24 cellular contexts compared by ENCODE assay signal in genomic region chr11:107439586-107440201, GRCh38. TPM values are rescaled to one million over a fixed set of nuclear protein-coding genes. Genes with fewer than 3 reads are reported as not detected.
DNase-seq lines count a peak whose midpoint lies in the region; FAIRE-seq and TF ChIP-seq lines count a peak whose summit lies in the region.
"Had no signal": no experiment of that assay in that cellular context is flagged by ENCODE, and none has a peak within 500 bp of the region (broad histone marks: within the 10 kb centered on the region; RNA-seq: fewer than 3 reads in every experiment).

No MANE protein-coding gene starts in this region.

- no peak overlapping the region for H3K56ac ChIP-seq in mesendoderm (ENCODE audit: low read length)

- no peak overlapping the region for H3K18ac ChIP-seq in mesendoderm (ENCODE audit: low read length)

- H4K8ac ChIP-seq in mesendoderm (ENCODE audit: low read depth, low read length), result no peak overlapping the region

- no peak overlapping the region for H2BK5ac ChIP-seq in mesendoderm (ENCODE audit: low read length)

- no peaks in the 10 kb centered on the region for H3K79me2 ChIP-seq in mesendoderm (ENCODE audit: control insufficient read depth, insufficient read depth, low read length)

- no peaks in the 10 kb centered on the region for H3K9me3 ChIP-seq in thyroid gland
- H3K9me3 ChIP-seq: SK-N-SH had no signal

- H3K4me1 Mint-ChIP-seq in activated T-cell treated with anti-CD3 and anti-CD28 coated beads, Interleukin-2, amount 50 U/mL, for 24 hours (ENCODE audit: low read depth), result peaks cover 11% of the 10 kb centered on the region

- H3K27me3 Mint-ChIP-seq in activated T-cell treated with anti-CD3 and anti-CD28 coated beads, Interleukin-2, amount 50 U/mL, for 24 hours, result no peaks in the 10 kb centered on the region

- no peaks in the 10 kb centered on the region for H3K9me3 Mint-ChIP-seq in activated T-cell treated with anti-CD3 and anti-CD28 coated beads, Interleukin-2, amount 50 U/mL, for 24 hours

- no peaks in the 10 kb centered on the region for H3K4me1 ChIP-seq in mesendoderm (ENCODE audit: control insufficient read depth, low read depth, low read length)
- no peaks in the 10 kb centered on the region for H3K4me1 ChIP-seq in thyroid gland

- no peak for TF ChIP-seq POLR2A in thyroid gland (IDR thresholded peaks at IDR 0.05)

- H2BK15ac ChIP-seq in mesendoderm (replicated peaks; ENCODE audit: low read depth), result no peak overlapping the region

- no peak for TF ChIP-seq CTCF in 22Rv1 (IDR thresholded peaks at IDR 0.05)
- TF ChIP-seq CTCF in bronchial epithelial cell (IDR thresholded peaks at IDR 0.05; ENCODE audit: insufficient read depth, low read length, severe bottlenecking), result no peak
- no peak for TF ChIP-seq CTCF in thyroid gland (IDR thresholded peaks at IDR 0.05)

- no peak overlapping the region for H3K9ac ChIP-seq in mesendoderm (ENCODE audit: low read length)
- H3K9ac ChIP-seq: GM23248, SK-N-SH had no signal

- no peaks in the 10 kb centered on the region for H3K27me3 ChIP-seq in bronchial epithelial cell (ENCODE audit: control insufficient read depth, insufficient read depth, low read length)
- no peaks in the 10 kb centered on the region for H3K27me3 ChIP-seq in mesendoderm (ENCODE audit: insufficient read depth, low read length, poor library complexity)
- H3K27me3 ChIP-seq in thyroid gland, result no peaks in the 10 kb centered on the region

- no peak overlapping the region for H3K4ac ChIP-seq in mesendoderm (ENCODE audit: low read depth, low read length)

- H3K27ac ChIP-seq in 22Rv1 (peak overlapping the region; percentile 14), mesendoderm (ENCODE audit: low read depth, low read length) (no peak overlapping the region), thyroid gland (no peak overlapping the region)
- H3K27ac ChIP-seq: GM23248, RWPE1 had no signal

- FAIRE-seq in bronchial epithelial cell (lab: Jason Lieb, UNC), result peak; percentile 58
- FAIRE-seq: GM18507 had no signal

- H3K4me2 ChIP-seq in mesendoderm (ENCODE audit: low read length), result no peak overlapping the region
- H3K4me2 ChIP-seq: SK-N-SH had no signal

- intact Hi-C loops in thyroid gland (cut with DNase I), result no loop called here

- H4K5ac ChIP-seq in mesendoderm (ENCODE audit: low read length), result no peak overlapping the region

- no peak overlapping the region for H2BK120ac ChIP-seq in mesendoderm (ENCODE audit: low read depth, low read length)

- DNase-seq in activated T-cell treated with anti-CD3 and anti-CD28 coated beads, Interleukin-2, amount 50 U/mL, for 24 hours, result no peak
- no peak for DNase-seq in activated T-cell treated with anti-CD3 and anti-CD28 coated beads, Interleukin-2, amount 50 U/mL, for 1 hour
- DNase-seq in bronchial epithelial cell (ENCODE audit: low read depth) (no peak), mesendoderm (peak; percentile 8), amniotic stem cell (lab: John Stamatoyannopoulos, UW) (no peak), Kasumi-1 (lab: John Stamatoyannopoulos, UW) (no peak), thyroid gland (no peak)
- DNase-seq: 8988T, DMS153, DND-41, GM23248, H7, IMR-90, KG1, NCI-H1048, NCI-H1417, NCI-H1694, NCI-H2081, NCI-H2227 treated with DMSO at 0.1 percent for 48 hours, NCI-H526 treated with DMSO at 0.1 percent for 48 hours, SK-N-SH had no signal

- no peak overlapping the region for H2AK5ac ChIP-seq in mesendoderm (ENCODE audit: low read length)

- peaks cover 1% of the 10 kb centered on the region for H3K36me3 ChIP-seq in bronchial epithelial cell (ENCODE audit: control insufficient read depth, insufficient read depth, low read length)
- H3K36me3 ChIP-seq in mesendoderm (ENCODE audit: control insufficient read depth, insufficient read depth, low read length), result no peaks in the 10 kb centered on the region
- H3K36me3 ChIP-seq in thyroid gland, result peaks cover 19 to 24% of the 10 kb centered on the region in 2 donors

- H3K23ac ChIP-seq in mesendoderm (ENCODE audit: low read length), result no peak overlapping the region

- no peak overlapping the region for H3K4me3 ChIP-seq in bronchial epithelial cell (ENCODE audit: low read depth, low read length)
- H3K4me3 ChIP-seq in mesendoderm (ENCODE audit: low read length), result no peak overlapping the region
- H3K4me3 ChIP-seq in thyroid gland (replicated peaks in 1 of 3), result no peak overlapping the region
- H3K4me3 ChIP-seq: GM23248 had no signal

- H3K4me3 Mint-ChIP-seq in activated T-cell treated with anti-CD3 and anti-CD28 coated beads, Interleukin-2, amount 50 U/mL, for 24 hours, result no peak overlapping the region

- H3K27ac Mint-ChIP-seq in activated T-cell treated with anti-CD3 and anti-CD28 coated beads, Interleukin-2, amount 50 U/mL, for 24 hours, result peak overlapping the region; percentile 44

- no CpG with 5 or more reads among the region's 7 CpGs for WGBS in mesendoderm (ENCODE audit: extremely low coverage, insufficient coverage, low lambda C conversion rate)
- 82 to 85% methylated on average over 7 of the region's 7 CpGs for WGBS in thyroid gland, 2 donors

- no peaks in the 10 kb centered on the region for H3K79me1 ChIP-seq in mesendoderm (ENCODE audit: low read length)

- peaks cover 80% of the 10 kb centered on the region for H3K36me3 Mint-ChIP-seq in activated T-cell treated with anti-CD3 and anti-CD28 coated beads, Interleukin-2, amount 50 U/mL, for 24 hours (ENCODE audit: low read depth)

RNA-seq across cellular contexts. Expression of gene CWF19L2, which starts 17.9 kb away (rescaled TPM):
- total RNA-seq in bronchial epithelial cell (13.2 and 13.7 TPM in 2 replicates), thyroid gland (10 to 100 TPM; 26.2 to 50.9 (median 34.3) TPM)
- 14.8 TPM for polyA plus RNA-seq in mesendoderm (2013, experiment 1 of 2)
- polyA plus RNA-seq in mesendoderm (2013, experiment 2 of 2), result 14.9 TPM
